ENCODE assay signal across 6 cellular contexts in genomic region chr20:63686492-63687321, GRCh38. TPM values are rescaled to one million over a fixed set of nuclear protein-coding genes. Genes with fewer than 3 reads are reported as not detected.
DNase-seq lines count a peak whose midpoint lies in the region; ATAC-seq and TF ChIP-seq lines count a peak whose summit lies in the region.

No MANE protein-coding gene starts in this region.

- H2AFZ ChIP-seq in PC-9, result no peak overlapping the region

- H3K4me1 ChIP-seq in PC-9 (replicated peaks; ENCODE audit: insufficient read depth), result peaks cover 64% of the 10 kb centered on the region

- H3F3A ChIP-seq in PC-9 (ENCODE audit: insufficient read depth, low read depth), result peaks cover 45% of the 10 kb centered on the region

- CTCF ChIA-PET in PC-9 (lab: Charles Lee), result interaction anchor here (0.5 kb wide), 1 partner anchor 235 kb away, joined by 4 read pairs; no protein-coding TSS in a partner anchor

- BruUV-seq in PC-9 (replicated peaks; lab: Mats Ljungman, UMichigan), result no TSS peak

- POLR2A ChIA-PET in PC-9 (lab: Charles Lee; ENCODE audit: unreplicated experiment), result interaction anchor here (0.6 to 0.8 kb wide), 4 partner anchors 12 to 100 kb away, joined by 4 to 8 read pairs (median 6); no protein-coding TSS in a partner anchor

- H4K20me1 ChIP-seq in PC-9 (ENCODE audit: insufficient read depth), result no peaks in the 10 kb centered on the region

- H3K27me3 ChIP-seq in PC-9 (ENCODE audit: insufficient read depth, low read depth), result no peaks in the 10 kb centered on the region

- 0 out of 2 replicates have a peak, but pooled peaks cover 3% of the 10 kb centered on the region for H3K36me3 ChIP-seq in PC-9 (ENCODE audit: low read depth)

- no peak for ATAC-seq in GM19324 (IDR thresholded peaks at IDR 0.05; ENCODE audit: low FRiP score, unreplicated experiment)
- no peak for ATAC-seq in HG03097 (IDR thresholded peaks at IDR 0.05; ENCODE audit: low FRiP score, unreplicated experiment)

- H3K4me2 ChIP-seq in PC-9, result 0 out of 2 replicates have a peak overlapping the region, but pooled peaks have one; percentile 10

- intact Hi-C loops in PC-9 (cut with micrococcal nuclease; ENCODE audit: unreplicated experiment), result loop anchor here (10.0 kb wide), 1 partner anchor 102 kb away; no protein-coding TSS in a partner anchor

- H3K4me3 ChIP-seq in PC-9 (no peak overlapping the region), fibroblast of mammary gland (ENCODE audit: control insufficient read depth, low read depth, low read length) (no peak overlapping the region)

- DNase-seq in PC-9, result peak in 1 of 2 experiments; percentile 73
- peak; percentile 90 for DNase-seq in fibroblast of mammary gland (ENCODE audit: low read depth)
- peak; percentile 73 for DNase-seq in stimulated activated CD4-positive, alpha-beta T cell treated with anti-CD3 and anti-CD28 coated beads, Interleukin-15, amount 100 ng/mL, for 24 hours
- no peak for DNase-seq in AML-193 (lab: John Stamatoyannopoulos, UW)

- H3K9me3 ChIP-seq in PC-9 (ENCODE audit: insufficient read depth, low read depth), result no peaks in the 10 kb centered on the region

- H3K79me2 ChIP-seq in PC-9 (ENCODE audit: low read depth), result peaks cover 9% of the 10 kb centered on the region; the same call in 1 of the 2 replicates

- no peak for TF ChIP-seq CTCF in PC-9 (conservative IDR thresholded peaks at IDR 0.05)
- TF ChIP-seq CTCF in fibroblast of mammary gland (conservative IDR thresholded peaks at IDR 0.05; ENCODE audit: control insufficient read depth, insufficient read depth, low read depth, low read length), result no peak

- H3K9me2 ChIP-seq in PC-9 (ENCODE audit: insufficient read depth), result no peaks in the 10 kb centered on the region

- no peak overlapping the region for H3K27ac ChIP-seq in PC-9

RNA-seq across cellular contexts. Expression of gene TNFRSF6B, which starts 9.7 kb away (rescaled TPM):
- not detected in 2 replicates for total RNA-seq in PC-9 (2021)

RNA-seq across cellular contexts. Expression of gene ARFRP1, which starts 21.1 kb away (rescaled TPM):
- total RNA-seq in PC-9 (2021), result 59.1 and 71.1 TPM in 2 replicates

RNA-seq across cellular contexts. Expression of gene ZGPAT, which starts 21.1 kb away (rescaled TPM):
- 27.2 and 31.4 TPM in 2 replicates for total RNA-seq in PC-9 (2021)

RNA-seq across cellular contexts. Expression of gene RTEL1, which starts 28.6 kb away (rescaled TPM):
- total RNA-seq in PC-9 (2021), result 36.0 and 37.4 TPM in 2 replicates

RNA-seq across cellular contexts. Expression of gene STMN3, which starts 33.5 kb away (rescaled TPM):
- total RNA-seq in PC-9 (2021), result 24.3 and 24.4 TPM in 2 replicates

Comparison
In these comparisons a context has a peak if more than half of its experiments do, and no peak if none do; other contexts are left out.
1. DNase-seq: peak in fibroblast of mammary gland (single experiment) and stimulated activated CD4-positive, alpha-beta T cell treated with anti-CD3 and anti-CD28 coated beads, Interleukin-15, amount 100 ng/mL, for 24 hours (single experiment); none in AML-193 (0 of 2).